In genomic region chr22:25969286-25969685, GRCh38 we compare ENCODE assay signal across 28 cellular contexts.
"Had no signal": no experiment of that assay in that cellular context is flagged by ENCODE, and none has a peak within 500 bp of the region (broad histone marks: within the 10 kb centered on the region; RNA-seq: fewer than 3 reads in every experiment).

No MANE protein-coding gene starts in this region.

- H3K36me3 ChIP-seq: colonic mucosa, esophagus muscularis mucosa, esophagus squamous epithelium, gastroesophageal sphincter had no signal

- H3K9me3 ChIP-seq: colonic mucosa, esophagus muscularis mucosa, esophagus squamous epithelium, gastrocnemius medialis, heart left ventricle, heart right ventricle had no signal

- H3K4me2 ChIP-seq: hepatocyte had no signal

- H3K4me3 ChIP-seq: colonic mucosa, coronary artery, dorsolateral prefrontal cortex, esophagus muscularis mucosa, esophagus squamous epithelium, gastrocnemius medialis, gastroesophageal sphincter, heart left ventricle, heart right ventricle, hepatocyte had no signal

- H3K27ac ChIP-seq: colonic mucosa, coronary artery, dorsolateral prefrontal cortex, epithelial cell of prostate, esophagus muscularis mucosa, esophagus squamous epithelium, foreskin keratinocyte, gastrocnemius medialis, gastroesophageal sphincter, hepatocyte had no signal

- H3K27me3 ChIP-seq: colonic mucosa, foreskin keratinocyte, gastrocnemius medialis, heart left ventricle had no signal

- H3K4me1 ChIP-seq: colonic mucosa, esophagus squamous epithelium, foreskin keratinocyte, gastrocnemius medialis, gastroesophageal sphincter had no signal

- H2AFZ ChIP-seq: hepatocyte had no signal

- ATAC-seq: effector memory CD8-positive, alpha-beta T cell; esophagus mucosa; foreskin keratinocyte; gastrocnemius medialis; gastroesophageal sphincter had no signal

- FAIRE-seq: endometrium, endothelial cell of umbilical vein, frontal cortex had no signal

- DNase-seq: colonic mucosa; cortex of kidney; dermis blood vessel endothelial cell; dorsolateral prefrontal cortex; effector CD4-positive, alpha-beta T cell; effector CD8-positive, alpha-beta T cell; effector memory CD4-positive, alpha-beta T cell; effector memory CD8-positive, alpha-beta T cell; endodermal cell; erythroblast; esophagus squamous epithelium; foreskin fibroblast; foreskin keratinocyte; foreskin melanocyte; gastrocnemius medialis; glutamatergic neuron; head of caudate nucleus; heart left ventricle; heart right ventricle had no signal

- H3K79me2 ChIP-seq: hepatocyte had no signal
